21 cellular contexts compared by ENCODE assay signal in genomic region chr14:104250175-104250574, GRCh38.
DNase-seq lines count a peak whose midpoint lies in the region; ATAC-seq and TF ChIP-seq lines count a peak whose summit lies in the region.
"Had no signal": no experiment of that assay in that cellular context is flagged by ENCODE, and none has a peak within 500 bp of the region (broad histone marks: within the 10 kb centered on the region; RNA-seq: fewer than 3 reads in every experiment).

No MANE protein-coding gene starts in this region.

- H3K9me3 ChIP-seq in BE2C (peaks cover 7% of the 10 kb centered on the region), WERI-Rb-1 (ENCODE audit: severe bottlenecking) (no peaks in the 10 kb centered on the region), hepatocyte (ENCODE audit: low read depth) (peaks cover 6% of the 10 kb centered on the region)

- H4K20me1 ChIP-seq in hepatocyte (ENCODE audit: insufficient read depth, poor library complexity, severe bottlenecking), result no peaks in the 10 kb centered on the region

- H3K27me3 ChIP-seq in BE2C (no peaks in the 10 kb centered on the region), WERI-Rb-1 (ENCODE audit: insufficient read depth, low read depth, severe bottlenecking) (no peaks in the 10 kb centered on the region), hepatocyte (no peaks in the 10 kb centered on the region)
- H3K27me3 ChIP-seq: Peyer's patch had no signal

- peaks cover 6% of the 10 kb centered on the region; the same call in 1 of the 2 replicates for H3K36me3 ChIP-seq in BE2C
- H3K36me3 ChIP-seq in WERI-Rb-1, result no peaks in the 10 kb centered on the region
- no peaks in the 10 kb centered on the region for H3K36me3 ChIP-seq in hepatocyte (replicated peaks; ENCODE audit: insufficient read depth, low read depth)
- H3K36me3 ChIP-seq: Peyer's patch had no signal

- H3K4me1 ChIP-seq in BE2C (peaks cover 2% of the 10 kb centered on the region; the same call in 1 of the 2 replicates), hepatocyte (ENCODE audit: insufficient read depth) (no peaks in the 10 kb centered on the region)
- H3K4me1 ChIP-seq: Peyer's patch had no signal

- no peak for TF ChIP-seq CTCF in BE2C (IDR thresholded peaks at IDR 0.05; ENCODE audit: low read depth, low read length)
- no peak for TF ChIP-seq CTCF in WERI-Rb-1 (IDR thresholded peaks at IDR 0.05; ENCODE audit: low read depth, low read length)
- TF ChIP-seq CTCF in hepatocyte (IDR thresholded peaks at IDR 0.05; ENCODE audit: poor library complexity), result no peak

- H2AFZ ChIP-seq in hepatocyte, result no peak overlapping the region

- H3K27me3 Mint-ChIP-seq in activated CD8-positive, alpha-beta memory T cell treated with anti-CD3 and anti-CD28 coated beads, Interleukin-2, amount 10 ng/mL, durations not matched to agents 7 days and 5 days, result no peaks in the 10 kb centered on the region
- H3K27me3 Mint-ChIP-seq: IgD-negative memory B cell had no signal

- CTCF ChIA-PET in activated CD8-positive, alpha-beta memory T cell treated with anti-CD3 and anti-CD28 coated beads, Interleukin-2, amount 10 ng/mL, durations not matched to agents 7 days and 5 days (lab: Charles Lee), result no interaction called here

- peaks cover 7% of the 10 kb centered on the region for H3K9me3 Mint-ChIP-seq in activated CD8-positive, alpha-beta memory T cell treated with anti-CD3 and anti-CD28 coated beads, Interleukin-2, amount 10 ng/mL, durations not matched to agents 7 days and 5 days (ENCODE audit: low read depth)

- intact Hi-C loops in sciatic nerve (cut with DNase I), result no loop called here

- no peaks in the 10 kb centered on the region for H3K4me1 Mint-ChIP-seq in activated CD8-positive, alpha-beta memory T cell treated with anti-CD3 and anti-CD28 coated beads, Interleukin-2, amount 10 ng/mL, durations not matched to agents 7 days and 5 days
- H3K4me1 Mint-ChIP-seq: CD14-positive monocyte had no signal

- WGBS in hepatocyte (ENCODE audit: low lambda C conversion rate, missing lambda C conversion rate), result 94% methylated on average over 6 of the region's 8 CpGs

- no peaks in the 10 kb centered on the region for H3K9me2 ChIP-seq in hepatocyte (replicated peaks; ENCODE audit: insufficient read depth)

- ATAC-seq in activated CD8-positive, alpha-beta memory T cell treated with anti-CD3 and anti-CD28 coated beads, Interleukin-2, amount 10 ng/mL, durations not matched to agents 7 days and 5 days, result no peak
- ATAC-seq in sciatic nerve, result no peak

- no peak overlapping the region for H3K27ac Mint-ChIP-seq in activated CD8-positive, alpha-beta memory T cell treated with anti-CD3 and anti-CD28 coated beads, Interleukin-2, amount 10 ng/mL, durations not matched to agents 7 days and 5 days
- H3K27ac Mint-ChIP-seq: CD14-positive monocyte, IgD-negative memory B cell had no signal

- H3K27ac ChIP-seq in WERI-Rb-1 (no peak overlapping the region), hepatocyte (no peak overlapping the region)
- H3K27ac ChIP-seq: Peyer's patch had no signal

- H3K4me3 Mint-ChIP-seq in activated CD8-positive, alpha-beta memory T cell treated with anti-CD3 and anti-CD28 coated beads, Interleukin-2, amount 10 ng/mL, durations not matched to agents 7 days and 5 days, result no peak overlapping the region
- H3K4me3 Mint-ChIP-seq: CD14-positive monocyte, IgD-negative memory B cell had no signal

- no peak overlapping the region for H3K4me2 ChIP-seq in hepatocyte

- peaks cover 2% of the 10 kb centered on the region for H3K36me3 Mint-ChIP-seq in activated CD8-positive, alpha-beta memory T cell treated with anti-CD3 and anti-CD28 coated beads, Interleukin-2, amount 10 ng/mL, durations not matched to agents 7 days and 5 days
- H3K36me3 Mint-ChIP-seq: CD14-positive monocyte, IgD-negative memory B cell had no signal

- no peaks in the 10 kb centered on the region for H3K79me2 ChIP-seq in hepatocyte

- peak; percentile 38 for DNase-seq in activated CD8-positive, alpha-beta memory T cell treated with anti-CD3 and anti-CD28 coated beads for 24 hours
- DNase-seq in activated CD8-positive, alpha-beta memory T cell treated with anti-CD3 and anti-CD28 coated beads, Interleukin-2, amount 10 ng/mL, durations not matched to agents 7 days and 5 days, result no peak
- DNase-seq in BE2C (peak; percentile 7), islet precursor cell (peak; percentile 41), sciatic nerve (ENCODE audit: low spot score) (peak; percentile 49), MV-4-11 (lab: John Stamatoyannopoulos, UW) (no peak), WERI-Rb-1 (no peak), hepatocyte (ENCODE audit: low spot score) (no peak)
- DNase-seq: 8988T, AML-193, DMS53, GF-D8, GOT3, NCI-H1417, NCI-H1694 treated with DMSO at 0.1 percent for 48 hours, NCI-H2081 treated with DMSO at 0.1 percent for 48 hours, NCI-H2171 treated with DMSO at 0.1 percent for 48 hours, NCI-H526 had no signal

- H3K4me3 ChIP-seq in BE2C (ENCODE audit: low read depth, low read length), result no peak overlapping the region
- H3K4me3 ChIP-seq in WERI-Rb-1 (ENCODE audit: low read depth, low read length), result no peak overlapping the region
- no peak overlapping the region for H3K4me3 ChIP-seq in hepatocyte
- H3K4me3 ChIP-seq: Peyer's patch had no signal

Comparison
In these comparisons a context has a peak if more than half of its experiments do, and no peak if none do; other contexts are left out.
1. DNase-seq: peak in activated CD8-positive, alpha-beta memory T cell treated with anti-CD3 and anti-CD28 coated beads for 24 hours (single experiment), BE2C (single experiment), islet precursor cell (single experiment) and sciatic nerve (single experiment); none in activated CD8-positive, alpha-beta memory T cell treated with anti-CD3 and anti-CD28 coated beads, Interleukin-2, amount 10 ng/mL, durations not matched to agents 7 days and 5 days (single experiment), MV-4-11 (single experiment), WERI-Rb-1 (single experiment) and hepatocyte (single experiment).